ENCODE assay signal across 1 cellular context in the genomic region with DNA sequence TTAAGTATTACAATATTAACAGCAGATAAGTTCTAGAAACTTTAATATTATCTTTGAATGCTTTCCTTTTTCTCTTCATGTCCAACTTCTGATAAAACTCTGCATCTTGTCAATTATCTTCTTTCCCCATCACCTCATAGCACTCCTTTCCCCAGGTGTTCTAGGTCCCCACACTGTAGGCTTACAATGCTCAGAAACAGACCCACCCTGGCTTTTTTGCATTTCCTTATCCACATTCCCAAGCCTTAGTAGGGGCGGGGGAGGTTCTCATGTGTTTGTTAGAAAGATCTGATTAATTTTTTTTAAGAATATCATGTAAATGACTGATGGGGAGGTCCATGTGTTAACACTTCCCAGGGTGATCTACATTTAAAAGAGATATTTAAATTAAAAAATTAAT.
TF ChIP-seq lines count a peak whose summit lies in the region.

No MANE protein-coding gene starts in this region.

TF ChIP-seq in WTC11, 78 proteins besides CTCF, POLR2A, EP300 and RAD21:
- TF ChIP-seq, protein P1, sequence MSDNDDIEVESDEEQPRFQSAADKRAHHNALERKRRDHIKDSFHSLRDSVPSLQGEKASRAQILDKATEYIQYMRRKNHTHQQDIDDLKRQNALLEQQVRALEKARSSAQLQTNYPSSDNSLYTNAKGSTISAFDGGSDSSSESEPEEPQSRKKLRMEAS (CRISPR knock-in tag; IDR thresholded peaks at IDR 0.05), result no peak
- TF ChIP-seq, protein P2, sequence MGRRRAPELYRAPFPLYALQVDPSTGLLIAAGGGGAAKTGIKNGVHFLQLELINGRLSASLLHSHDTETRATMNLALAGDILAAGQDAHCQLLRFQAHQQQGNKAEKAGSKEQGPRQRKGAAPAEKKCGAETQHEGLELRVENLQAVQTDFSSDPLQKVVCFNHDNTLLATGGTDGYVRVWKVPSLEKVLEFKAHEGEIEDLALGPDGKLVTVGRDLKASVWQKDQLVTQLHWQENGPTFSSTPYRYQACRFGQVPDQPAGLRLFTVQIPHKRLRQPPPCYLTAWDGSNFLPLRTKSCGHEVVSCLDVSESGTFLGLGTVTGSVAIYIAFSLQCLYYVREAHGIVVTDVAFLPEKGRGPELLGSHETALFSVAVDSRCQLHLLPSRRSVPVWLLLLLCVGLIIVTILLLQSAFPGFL (CRISPR knock-in tag; IDR thresholded peaks at IDR 0.05; ENCODE audit: borderline replicate concordance), result no peak
- TF ChIP-seq ZNF423 (CRISPR knock-in tag; IDR thresholded peaks at IDR 0.05) (no peak), FOXP1 (CRISPR knock-in tag; IDR thresholded peaks at IDR 0.05; ENCODE audit: borderline replicate concordance) (no peak), TEAD4 (CRISPR knock-in tag; IDR thresholded peaks at IDR 0.05) (no peak), NFE2L1 (CRISPR knock-in tag; IDR thresholded peaks at IDR 0.05) (no peak), HMGA2 (CRISPR knock-in tag; IDR thresholded peaks at IDR 0.05) (no peak)
